In the genomic region with DNA sequence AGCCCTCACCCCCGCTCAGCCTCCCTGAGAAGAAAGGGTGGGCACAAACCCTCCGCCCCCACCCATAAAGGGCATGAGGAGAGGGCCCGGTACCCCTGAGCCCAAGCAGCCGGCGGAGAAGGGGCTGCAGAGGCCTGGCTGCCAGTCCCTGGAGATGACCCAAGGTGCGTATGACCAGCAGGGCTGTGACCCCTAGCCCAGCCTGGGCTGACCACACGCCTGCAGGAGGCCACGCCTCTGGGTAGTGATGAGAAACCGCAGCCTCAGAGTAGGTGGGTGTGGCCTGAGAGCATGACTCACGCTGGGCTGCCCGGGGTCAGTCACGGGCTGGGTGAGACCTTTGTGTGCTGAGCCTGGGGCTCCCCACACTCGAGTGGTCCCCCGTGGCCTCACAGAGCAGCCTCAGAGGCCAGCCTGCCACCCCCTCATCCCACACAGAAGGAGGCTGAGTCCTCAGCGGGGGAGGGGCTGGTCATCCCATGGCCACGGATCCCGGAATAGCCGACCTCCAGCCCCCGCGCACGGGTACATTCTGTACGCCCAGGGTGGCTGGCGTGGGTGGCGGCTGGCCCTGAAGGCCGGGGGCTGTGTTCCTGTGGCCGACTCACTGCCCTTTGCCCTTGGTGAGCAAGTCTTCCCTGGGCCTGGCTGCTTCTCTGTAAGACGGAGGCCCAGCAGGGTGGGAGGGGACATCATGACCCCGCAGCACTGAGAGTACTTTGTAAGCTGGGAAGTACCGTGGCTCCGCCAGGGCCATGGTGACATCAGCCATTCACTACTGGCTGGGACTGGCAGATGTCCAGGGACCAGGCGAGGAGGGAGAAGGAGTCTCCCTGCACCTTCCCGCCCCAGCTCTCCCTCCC, we compare ENCODE assay signal across 8 cellular contexts.
DNase-seq lines count a peak whose midpoint lies in the region; ATAC-seq and TF ChIP-seq lines count a peak whose summit lies in the region.

No MANE protein-coding gene starts in this region.

- H3K9me3 Mint-ChIP-seq in activated CD8-positive, alpha-beta T cell treated with anti-CD3 and anti-CD28 coated beads, Interleukin-2, amount 10 ng/mL, durations not matched to agents 7 days and 5 days (ENCODE audit: insufficient read depth) = no peaks in the 10 kb centered on the region

- H3K27me3 Mint-ChIP-seq in activated CD8-positive, alpha-beta T cell treated with anti-CD3 and anti-CD28 coated beads, Interleukin-2, amount 10 ng/mL, durations not matched to agents 7 days and 5 days (ENCODE audit: low read depth) = no peaks in the 10 kb centered on the region

- ATAC-seq in activated CD8-positive, alpha-beta T cell treated with anti-CD3 and anti-CD28 coated beads, Interleukin-2, amount 10 ng/mL, durations not matched to agents 7 days and 5 days = no peak
- peak; percentile 91 for ATAC-seq in omental fat pad (ENCODE audit: low FRiP score)
- no peak for ATAC-seq in HG02798 (IDR thresholded peaks at IDR 0.05; ENCODE audit: poor library complexity, unreplicated experiment)
- ATAC-seq in HG02588 (IDR thresholded peaks at IDR 0.05; ENCODE audit: unreplicated experiment) = no peak

- CTCF ChIA-PET in BJ (lab: Yijun Ruan, JAX) = interaction anchor here (1.8 kb wide), 1 partner anchor 18 kb away, joined by 5 read pairs; no protein-coding TSS in a partner anchor
- CTCF ChIA-PET in activated CD8-positive, alpha-beta T cell treated with anti-CD3 and anti-CD28 coated beads, Interleukin-2, amount 10 ng/mL, durations not matched to agents 7 days and 5 days (lab: Charles Lee) = no interaction called here

- POLR2A ChIA-PET in BJ (lab: Charles Lee) = no interaction called here
- POLR2A ChIA-PET in activated CD8-positive, alpha-beta T cell treated with anti-CD3 and anti-CD28 coated beads, Interleukin-2, amount 10 ng/mL, durations not matched to agents 7 days and 5 days (lab: Charles Lee) = no interaction called here

- peaks cover 3% of the 10 kb centered on the region; the same call in 1 of the 2 replicates for H3K27me3 ChIP-seq in BJ (ENCODE audit: control insufficient read depth, insufficient read depth, low read length)

- DNase-seq in BJ (ENCODE audit: low read depth) (peak; percentile 46), HS-5 (ENCODE audit: low read depth) (peak; percentile 67), globus pallidus (ENCODE audit: low spot score) (peak; percentile 96), omental fat pad (ENCODE audit: low spot score) (peak; percentile 80)
- DNase-seq in activated CD8-positive, alpha-beta T cell treated with anti-CD3 and anti-CD28 coated beads, Interleukin-2, amount 10 ng/mL, durations not matched to agents 7 days and 5 days = peak; percentile 20
- DNase-seq in activated CD4-positive, alpha-beta T cell treated with anti-CD3 and anti-CD28 coated beads for 1 hour = no peak

- no peaks in the 10 kb centered on the region for H3K36me3 Mint-ChIP-seq in activated CD8-positive, alpha-beta T cell treated with anti-CD3 and anti-CD28 coated beads, Interleukin-2, amount 10 ng/mL, durations not matched to agents 7 days and 5 days (ENCODE audit: low read depth)

- no peaks in the 10 kb centered on the region for H3K4me1 Mint-ChIP-seq in activated CD8-positive, alpha-beta T cell treated with anti-CD3 and anti-CD28 coated beads, Interleukin-2, amount 10 ng/mL, durations not matched to agents 7 days and 5 days (ENCODE audit: low read depth)

- no peaks in the 10 kb centered on the region for H3K36me3 ChIP-seq in BJ (ENCODE audit: control insufficient read depth, insufficient read depth, low read length)

- no peak overlapping the region for H3K27ac Mint-ChIP-seq in activated CD8-positive, alpha-beta T cell treated with anti-CD3 and anti-CD28 coated beads, Interleukin-2, amount 10 ng/mL, durations not matched to agents 7 days and 5 days

- no peak for TF ChIP-seq CTCF in BJ (IDR thresholded peaks at IDR 0.05; ENCODE audit: insufficient read depth, low read depth, low read length)
- TF ChIP-seq CTCF in omental fat pad (IDR thresholded peaks at IDR 0.05) = no peak

- H3K4me3 ChIP-seq in BJ (ENCODE audit: low read depth, low read length) = no peak overlapping the region

- H3K4me3 Mint-ChIP-seq in activated CD8-positive, alpha-beta T cell treated with anti-CD3 and anti-CD28 coated beads, Interleukin-2, amount 10 ng/mL, durations not matched to agents 7 days and 5 days = no peak overlapping the region
